Comparison of ENCODE assay signal across 18 cellular contexts in genomic region chr11:9038537-9038936, GRCh38. TPM values are rescaled to one million over a fixed set of nuclear protein-coding genes. Genes with fewer than 3 reads are reported as not detected.
"Had no signal": no experiment of that assay in that cellular context is flagged by ENCODE, and none has a peak within 500 bp of the region (broad histone marks: within the 10 kb centered on the region; RNA-seq: fewer than 3 reads in every experiment).

No MANE protein-coding gene starts in this region.

- H3K27me3 ChIP-seq: gastrocnemius medialis had no signal

- ATAC-seq: gastrocnemius medialis; natural killer cell treated with Interleukin-12 subunit alpha and Interleukin-12 subunit beta and Interleukin-15 and Interleukin-18, amount 100 ng/mL, for 72 hours; stimulated activated effector memory CD8-positive, alpha-beta T cell treated with anti-CD3 and anti-CD28 coated beads, Interleukin-12 subunit alpha, Interleukin-12 subunit beta, amount 100 ng/mL, for 72 hours had no signal

- H3K4me3 ChIP-seq: gastrocnemius medialis, prostate gland, thoracic aorta had no signal

- H3K4me1 ChIP-seq: gastrocnemius medialis, prostate gland had no signal

- DNase-seq: activated CD4-positive, alpha-beta T cell treated with anti-CD3 and anti-CD28 coated beads for 1 hour; activated CD4-positive, alpha-beta T cell treated with anti-CD3 and anti-CD28 coated beads, Interleukin-2, amount 50 U/mL, for 4 hours; activated naive CD4-positive, alpha-beta T cell treated with anti-CD3 and anti-CD28 coated beads for 36 hours; activated naive CD8-positive, alpha-beta T cell treated with anti-CD3 and anti-CD28 coated beads, Interleukin-2, amount 50 U/mL, for 24 hours; activated T-cell treated with anti-CD3 and anti-CD28 coated beads for 4 hours; aorta; endodermal cell; gastrocnemius medialis; stimulated activated CD4-positive, alpha-beta T cell treated with anti-CD3 and anti-CD28 coated beads, Interleukin-12 subunit alpha, Interleukin-12 subunit beta, amount 100 ng/mL, for 4 hours; stimulated activated CD4-positive, alpha-beta T cell treated with anti-CD3 and anti-CD28 coated beads, Interleukin-2, amount 100 ng/mL, for 24 hours had no signal

- H3K36me3 ChIP-seq: gastrocnemius medialis, prostate gland, thoracic aorta had no signal

- H3K9me3 ChIP-seq: gastrocnemius medialis, prostate gland, thoracic aorta had no signal

- H3K27ac ChIP-seq: gastrocnemius medialis, prostate gland, thoracic aorta, VCaP had no signal

RNA-seq across cellular contexts. Expression of gene SCUBE2, which starts 52.9 kb away (rescaled TPM):
- total RNA-seq: activated T-helper 2 cell treated with anti-CD3 and anti-CD28 coated beads, Interferon-gamma antibody, Interleukin-2, Interleukin-4, amounts not matched to agents 10 μg/mL and 5 μg/mL and 100 μg/mL, durations not matched to agents 14 hours and 24 hours and 36 hours; bronchial epithelial cell; T-helper 1 cell treated with Interleukin-12 subunit alpha and Interleukin-12 subunit beta and Interleukin-4 antibody, amounts not matched to agents 30 ng/mL and 1 ng/mL, for 36 hours had no signal
